In the genomic region with DNA sequence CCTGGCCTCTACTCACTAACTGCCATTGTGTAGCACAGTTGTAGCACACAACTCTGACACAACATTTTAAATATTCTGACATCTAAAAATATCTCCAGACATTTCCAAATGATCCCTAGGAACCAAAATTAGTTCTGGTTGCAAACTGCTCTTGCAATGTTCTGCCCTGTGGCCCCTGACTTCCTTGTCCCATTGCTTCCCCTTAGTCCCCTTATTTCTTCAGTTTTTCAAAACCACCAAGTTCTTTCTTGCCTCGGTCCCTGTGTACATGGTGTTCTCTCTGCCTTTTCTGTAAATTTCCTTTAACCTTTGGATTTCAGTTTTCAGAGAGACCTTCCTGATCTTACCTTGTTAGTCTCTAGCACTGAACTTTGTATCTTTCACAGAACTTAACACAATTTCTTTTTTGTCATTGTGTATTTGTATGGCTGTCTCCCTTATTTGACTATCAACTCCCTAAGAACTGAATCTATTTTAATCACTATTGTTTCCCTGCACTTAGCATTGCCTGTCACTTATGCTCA, we compare ENCODE assay signal across 17 cellular contexts.
DNase-seq lines count a peak whose midpoint lies in the region; ATAC-seq, FAIRE-seq and TF ChIP-seq lines count a peak whose summit lies in the region.
"Had no signal": no experiment of that assay in that cellular context is flagged by ENCODE, and none has a peak within 500 bp of the region (broad histone marks: within the 10 kb centered on the region; RNA-seq: fewer than 3 reads in every experiment).

No MANE protein-coding gene starts in this region.

- H3K27me3 ChIP-seq in psoas muscle (ENCODE audit: insufficient read depth in 3 of 3, low read length in 2 of 3) = no peaks in the 10 kb centered on the region
- H3K27me3 ChIP-seq: ovary, Peyer's patch, testis had no signal

- H3K4me1 ChIP-seq in psoas muscle = no peaks in the 10 kb centered on the region
- H3K4me1 ChIP-seq: Peyer's patch, testis had no signal

- ATAC-seq in left ventricle myocardium superior = peak; percentile 51
- peak in 3 of 4 donors; percentile 37 to 56 (median 51) for ATAC-seq in psoas muscle

- 77 to 91% (median 83%) methylated on average over 1 of the region's 1 CpG for WGBS in psoas muscle, 3 donors

- no peaks in the 10 kb centered on the region for H3K9me3 ChIP-seq in psoas muscle
- H3K9me3 ChIP-seq: ovary, Peyer's patch, testis had no signal

- peaks cover 7 to 56% of the 10 kb centered on the region in 2 donors for H3K36me3 ChIP-seq in psoas muscle (ENCODE audit: insufficient read depth in 1 of 2, low read depth in 1 of 2)
- H3K36me3 ChIP-seq: ovary had no signal

- H3K27ac ChIP-seq in psoas muscle = no peak overlapping the region
- H3K27ac ChIP-seq: GM23248, ovary, testis had no signal

- FAIRE-seq in GM19239 (lab: Jason Lieb, UNC) = peak; percentile 54

- TF ChIP-seq CTCF in psoas muscle (IDR thresholded peaks at IDR 0.05) = no peak

- no peak for DNase-seq in GM19239 (ENCODE audit: insufficient read length, low spot score)
- DNase-seq in NOMO-1 (lab: John Stamatoyannopoulos, UW; ENCODE audit: unreplicated experiment in 2 of 2) = peak; percentile 36 to 58
- peak; percentile 8 for DNase-seq in left ventricle myocardium superior
- no peak for DNase-seq in psoas muscle
- DNase-seq in NCI-H187 treated with DMSO at 0.1 percent for 48 hours (lab: John Stamatoyannopoulos, UW) = no peak
- no peak for DNase-seq in occipital lobe (lab: John Stamatoyannopoulos, UW)
- DNase-seq in EL = no peak
- DNase-seq: activated effector memory CD4-positive, alpha-beta T cell treated with Interleukin-2 at 50 U/mL for 16 hours; aorta; GM23248; hippocampal formation; NCI-H1092; NCI-H748 treated with DMSO at 0.1 percent for 48 hours; ovary; Peyer's patch; testis had no signal

- H3K4me3 ChIP-seq in psoas muscle = no peak overlapping the region
- H3K4me3 ChIP-seq: GM23248, ovary, Peyer's patch, smooth muscle cell, testis had no signal

- intact Hi-C loops in left ventricle myocardium superior (cut with micrococcal nuclease) (no loop called here), psoas muscle (cut with DNase I) (no loop called here)

Comparison
In these comparisons a context has a peak if more than half of its experiments do, and no peak if none do; other contexts are left out.
1. DNase-seq: peak in NOMO-1 (2 of 2) and left ventricle myocardium superior (single experiment); none in GM19239 (single experiment), psoas muscle (0 of 2), NCI-H187 treated with DMSO at 0.1 percent for 48 hours (single experiment), occipital lobe (single experiment) and EL (single experiment).